Comparison of ENCODE assay signal across 1 cellular context in genomic region chr2:241102239-241102803, GRCh38.
TF ChIP-seq lines count a peak whose summit lies in the region.

MTERF4 (minus strand) TSS chr2:241102287; CDS start chr2:241102273, 14 bp downstream.

TF ChIP-seq in K562, 482 proteins besides CTCF, POLR2A, EP300 and RAD21 (continued from another document and continues in another):
- TF ChIP-seq MGA (IDR thresholded peaks at IDR 0.05) (no peak), UBTF (IDR thresholded peaks at IDR 0.05; ENCODE audit: borderline replicate concordance in 1 of 2, low read depth in 2 of 2, low read length in 2 of 2) (peak; percentile 92 to 99), L3MBTL2 (IDR thresholded peaks at IDR 0.05) (peak; percentile 50), BRF1 (IDR thresholded peaks at IDR 0.05; ENCODE audit: borderline replicate concordance, extremely low read depth, insufficient read length) (no peak), ZBTB12 (CRISPR knock-in tag; IDR thresholded peaks at IDR 0.05) (0 out of 2 replicates have a peak, but pooled peaks have one; percentile 23), ZBTB40 (IDR thresholded peaks at IDR 0.05) (peak; percentile 99), ZBTB40 (CRISPR knock-in tag; IDR thresholded peaks at IDR 0.05) (no peak), ETV5 (CRISPR knock-in tag; IDR thresholded peaks at IDR 0.05; ENCODE audit: low read depth) (peak; percentile 93), SRSF3 (IDR thresholded peaks at IDR 0.05; ENCODE audit: insufficient read depth, low read length) (no peak), SUPT5H (IDR thresholded peaks at IDR 0.05) (peak; percentile 77), NFE2 (IDR thresholded peaks at IDR 0.05; ENCODE audit: low read depth) (0 out of 2 replicates have a peak, but pooled peaks have one; percentile 22), ID3 (CRISPR knock-in tag; IDR thresholded peaks at IDR 0.05) (no peak), ID3 (tag; IDR thresholded peaks at IDR 0.05) (peak; percentile 77), CBFA2T2 (conservative IDR thresholded peaks at IDR 0.05) (no peak), SMARCE1 (IDR thresholded peaks at IDR 0.05) (no peak), CC2D1A (IDR thresholded peaks at IDR 0.05) (no peak), NFIC (IDR thresholded peaks at IDR 0.05) (peak; percentile 54), NRF1 (conservative IDR thresholded peaks at IDR 0.05 in 1 of 2, IDR thresholded peaks at IDR 0.05 in 1 of 2) (no peak; a peak in 2 of 4 replicates), EGR1 (conservative IDR thresholded peaks at IDR 0.05) (peak; percentile 29; the same call in 1 of the 2 replicates), JUN (IDR thresholded peaks at IDR 0.05; ENCODE audit: borderline replicate concordance, low read depth, low read length) (peak; percentile 41; the same call in 1 of the 2 replicates), JUN (CRISPR knock-in tag; IDR thresholded peaks at IDR 0.05; ENCODE audit: borderline replicate concordance) (no peak), HMGN3 (IDR thresholded peaks at IDR 0.05; ENCODE audit: borderline replicate concordance, extremely low read depth, insufficient read length, low read depth, low read length) (peak; percentile 81), ELK1 (CRISPR knock-in tag; IDR thresholded peaks at IDR 0.05) (no peak)
